ENCODE assay signal across 1 cellular context in genomic region chr19:38514812-38515633, GRCh38.
TF ChIP-seq lines count a peak whose summit lies in the region.

No MANE protein-coding gene starts in this region.

TF ChIP-seq in A549, 52 proteins besides CTCF, POLR2A, EP300 and RAD21 (continued from another document):
- TF ChIP-seq REST (IDR thresholded peaks at IDR 0.05): no peak
- no peak for TF ChIP-seq HOXB13 (CRISPR knock-in tag; IDR thresholded peaks at IDR 0.05; ENCODE audit: low read depth)
- TF ChIP-seq ZC3H11A (IDR thresholded peaks at IDR 0.05): no peak
